9 cellular contexts compared by ENCODE assay signal in the genomic region with DNA sequence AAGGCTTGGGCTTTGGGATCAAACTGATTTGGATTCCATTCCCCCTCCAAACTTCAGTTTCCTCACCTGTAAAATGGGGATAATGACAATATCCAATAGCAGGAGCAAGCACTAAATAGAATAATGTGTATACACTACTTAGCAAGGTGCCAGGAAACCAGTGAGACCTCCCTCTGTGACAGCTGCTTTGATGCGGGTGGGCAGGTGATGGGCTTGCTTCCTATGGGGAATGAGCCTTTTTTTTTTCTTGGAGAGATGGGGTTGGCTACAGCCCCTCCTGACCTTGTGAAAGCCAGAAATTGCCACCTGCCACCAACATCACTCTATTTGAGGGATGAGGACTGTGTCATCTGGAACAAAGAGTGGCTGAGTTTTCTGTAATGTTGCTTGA. TPM values are rescaled to one million over a fixed set of nuclear protein-coding genes. Genes with fewer than 3 reads are reported as not detected.
DNase-seq lines count a peak whose midpoint lies in the region; ATAC-seq, FAIRE-seq and TF ChIP-seq lines count a peak whose summit lies in the region.
"Had no signal": no experiment of that assay in that cellular context is flagged by ENCODE, and none has a peak within 500 bp of the region (broad histone marks: within the 10 kb centered on the region; RNA-seq: fewer than 3 reads in every experiment).

No MANE protein-coding gene starts in this region.

- H3K27me3 ChIP-seq in subcutaneous abdominal adipose tissue (ENCODE audit: control insufficient read depth in 5 of 5, insufficient read depth in 4 of 5, low read length in 5 of 5) = no peaks in the 10 kb centered on the region

- H3K36me3 ChIP-seq in subcutaneous abdominal adipose tissue (ENCODE audit: control insufficient read depth in 5 of 5, insufficient read depth in 5 of 5, low read length in 5 of 5) = no peaks in the 10 kb centered on the region

- no peaks in the 10 kb centered on the region for H3K9me3 ChIP-seq in subcutaneous abdominal adipose tissue (ENCODE audit: control insufficient read depth in 5 of 5, low read length in 5 of 5)

- no peak for FAIRE-seq in GM19239 (lab: Jason Lieb, UNC)

- H3K27ac Mint-ChIP-seq in activated T-cell treated with anti-CD3 and anti-CD28 coated beads, Interleukin-2, amount 50 U/mL, for 24 hours = peak overlapping the region; percentile 92
- H3K27ac Mint-ChIP-seq in activated CD4-positive, alpha-beta memory T cell treated with anti-CD3 and anti-CD28 coated beads for 36 hours = peak overlapping the region; percentile 90
- H3K27ac Mint-ChIP-seq in immature natural killer cell = peak overlapping the region in 3 of 6 donors; percentile 16 to 48 (median 22)

- intact Hi-C loops in activated CD4-positive, alpha-beta memory T cell treated with anti-CD3 and anti-CD28 coated beads for 36 hours (cut with micrococcal nuclease) = loop anchor here (5.0 to 10.0 kb wide), 7 partner anchors 161 to 1558 kb away; a partner anchor contains a TSS

- H3K9ac ChIP-seq in subcutaneous abdominal adipose tissue (ENCODE audit: low read length in 5 of 5) = peak overlapping the region in 4 of 5 donors; percentile 51 to 82 (median 64)

- H3K4me3 ChIP-seq in subcutaneous abdominal adipose tissue (ENCODE audit: low read depth in 1 of 5, low read length in 5 of 5) = peak overlapping the region in 4 of 5 donors; percentile 58 to 80 (median 76)

- POLR2A ChIA-PET in activated CD4-positive, alpha-beta memory T cell treated with anti-CD3 and anti-CD28 coated beads for 36 hours (lab: Charles Lee) = interaction anchor here (1.4 kb wide), 1 partner anchor 29 kb away, joined by 4 read pairs; no protein-coding TSS in a partner anchor

- DNase-seq in activated T-cell treated with anti-CD3 and anti-CD28 coated beads, Interleukin-2, amount 50 U/mL, for 24 hours = no peak
- DNase-seq in activated T-cell treated with anti-CD3 and anti-CD28 coated beads, Interleukin-2, amount 50 U/mL, for 1 hour = no peak
- no peak for DNase-seq in activated CD4-positive, alpha-beta memory T cell treated with anti-CD3 and anti-CD28 coated beads for 36 hours
- DNase-seq in immature natural killer cell (no peak), GM19239 (ENCODE audit: insufficient read length, low spot score) (no peak)
- DNase-seq: NK-92 treated with Interleukin-12 subunit alpha and Interleukin-12 subunit beta, amount 100 ng/mL, for 24 hours had no signal

- peaks cover 19 to 72% (median 55%) of the 10 kb centered on the region in 5 donors for H3K4me1 ChIP-seq in subcutaneous abdominal adipose tissue (ENCODE audit: control insufficient read depth in 5 of 5, insufficient read depth in 5 of 5, low read length in 5 of 5)

- H3K4me1 Mint-ChIP-seq in activated T-cell treated with anti-CD3 and anti-CD28 coated beads, Interleukin-2, amount 50 U/mL, for 24 hours (ENCODE audit: low read depth) = peaks cover 67% of the 10 kb centered on the region
- peaks cover 57% of the 10 kb centered on the region for H3K4me1 Mint-ChIP-seq in activated CD4-positive, alpha-beta memory T cell treated with anti-CD3 and anti-CD28 coated beads for 36 hours (ENCODE audit: low read depth)
- H3K4me1 Mint-ChIP-seq in immature natural killer cell = peaks cover 37 to 47% of the 10 kb centered on the region in 2 donors

- H3K27ac ChIP-seq in subcutaneous abdominal adipose tissue (ENCODE audit: low read depth, low read length) = no peak overlapping the region

- CTCF ChIA-PET in activated CD4-positive, alpha-beta memory T cell treated with anti-CD3 and anti-CD28 coated beads for 36 hours (lab: Charles Lee) = interaction anchor here (0.8 to 15.0 kb wide), 6 partner anchors 8 to 50 kb away, joined by 3 to 576 read pairs (median 6); no protein-coding TSS in a partner anchor

- H3K27me3 Mint-ChIP-seq in activated T-cell treated with anti-CD3 and anti-CD28 coated beads, Interleukin-2, amount 50 U/mL, for 24 hours = no peaks in the 10 kb centered on the region
- H3K27me3 Mint-ChIP-seq in activated CD4-positive, alpha-beta memory T cell treated with anti-CD3 and anti-CD28 coated beads for 36 hours = no peaks in the 10 kb centered on the region
- peaks cover 2 to 12% (median 3%) of the 10 kb centered on the region in 3 donors for H3K27me3 Mint-ChIP-seq in immature natural killer cell (ENCODE audit: low read depth in 3 of 3)

- H3K4me3 Mint-ChIP-seq in activated T-cell treated with anti-CD3 and anti-CD28 coated beads, Interleukin-2, amount 50 U/mL, for 24 hours = peak overlapping the region; percentile 84
- peak overlapping the region; percentile 85 for H3K4me3 Mint-ChIP-seq in activated CD4-positive, alpha-beta memory T cell treated with anti-CD3 and anti-CD28 coated beads for 36 hours
- H3K4me3 Mint-ChIP-seq in immature natural killer cell = peak overlapping the region; percentile 80 to 87 (median 81)

- H3K36me3 Mint-ChIP-seq in activated T-cell treated with anti-CD3 and anti-CD28 coated beads, Interleukin-2, amount 50 U/mL, for 24 hours (ENCODE audit: low read depth) = peaks cover 53% of the 10 kb centered on the region
- H3K36me3 Mint-ChIP-seq in activated CD4-positive, alpha-beta memory T cell treated with anti-CD3 and anti-CD28 coated beads for 36 hours = peaks cover 37% of the 10 kb centered on the region
- no peaks in the 10 kb centered on the region for H3K36me3 Mint-ChIP-seq in immature natural killer cell

- no peak for TF ChIP-seq POLR2A in GM18505 (IDR thresholded peaks at IDR 0.05; ENCODE audit: borderline replicate concordance, extremely low read depth, insufficient read depth, insufficient read length)

- ATAC-seq in GM18505 (IDR thresholded peaks at IDR 0.05; ENCODE audit: unreplicated experiment) (no peak), HG03097 (IDR thresholded peaks at IDR 0.05; ENCODE audit: low FRiP score, unreplicated experiment) (no peak)

- H3K9me3 Mint-ChIP-seq in activated T-cell treated with anti-CD3 and anti-CD28 coated beads, Interleukin-2, amount 50 U/mL, for 24 hours = no peaks in the 10 kb centered on the region
- H3K9me3 Mint-ChIP-seq in activated CD4-positive, alpha-beta memory T cell treated with anti-CD3 and anti-CD28 coated beads for 36 hours = no peaks in the 10 kb centered on the region
- H3K9me3 Mint-ChIP-seq in immature natural killer cell = no peaks in the 10 kb centered on the region

RNA-seq across cellular contexts. Expression of a gene that starts 1.1 kb away (rescaled TPM):
- total RNA-seq in activated CD4-positive, alpha-beta memory T cell treated with anti-CD3 and anti-CD28 coated beads for 36 hours = 100 to 1,000 TPM; 243 to 277 TPM
- polyA plus RNA-seq in immature natural killer cell = 10 to 100 TPM in 2 of 3 donors, 1 to 10 TPM in 1; 9.7 to 15.7 (median 10.7) TPM
